In genomic region chr9:131290039-131290766, GRCh38 we compare ENCODE assay signal across 9 cellular contexts. TPM values are rescaled to one million over a fixed set of nuclear protein-coding genes. Genes with fewer than 3 reads are reported as not detected.
A peak's percentile ranks its signal among the peaks of the same experiment; 100 is the strongest.
DNase-seq lines count a peak whose midpoint lies in the region; ATAC-seq and TF ChIP-seq lines count a peak whose summit lies in the region.
"Had no signal": no experiment of that assay in that cellular context is flagged by ENCODE, and none has a peak within 500 bp of the region (broad histone marks: within the 10 kb centered on the region; RNA-seq: fewer than 3 reads in every experiment).

No MANE protein-coding gene starts in this region.

- H3K9me3 ChIP-seq in left lung = no peaks in the 10 kb centered on the region

- no peak overlapping the region for H3K27ac ChIP-seq in left lung

- CTCF ChIA-PET in activated CD4-positive, alpha-beta T cell treated with anti-CD3 and anti-CD28 coated beads for 36 hours (lab: Charles Lee) = interaction anchor here (0.6 to 2.3 kb wide), 2 partner anchors 47 to 247 kb away, joined by 3 to 8 read pairs; no protein-coding TSS in a partner anchor

- peak; percentile 15 for DNase-seq in HS-5 (ENCODE audit: low read depth)
- DNase-seq in chondrocyte (ENCODE audit: low spot score) = no peak
- DNase-seq in left lung = no peak
- DNase-seq in stimulated activated naive B cell treated with anti-CD40 and anti-IgM and Interleukin-4, amounts not matched to agents 10 μg/mL and 1 μg/mL and 100 μg/mL, for 72 hours = no peak
- no peak for DNase-seq in COLO829 (ENCODE audit: low spot score)
- DNase-seq in 8988T = no peak
- DNase-seq in activated CD4-positive, alpha-beta T cell treated with anti-CD3 and anti-CD28 coated beads for 36 hours = no peak
- DNase-seq: natural killer cell had no signal

- peak overlapping the region; percentile 25 for H3K4me3 Mint-ChIP-seq in chondrocyte (ENCODE audit: unreplicated experiment)
- peak overlapping the region; percentile 71 to 84 for H3K4me3 Mint-ChIP-seq in stimulated activated naive B cell treated with anti-CD40 and anti-IgM and Interleukin-4, amounts not matched to agents 10 μg/mL and 1 μg/mL and 100 μg/mL, for 72 hours
- H3K4me3 Mint-ChIP-seq in activated CD4-positive, alpha-beta T cell treated with anti-CD3 and anti-CD28 coated beads for 36 hours = no peak overlapping the region

- POLR2A ChIA-PET in activated CD4-positive, alpha-beta T cell treated with anti-CD3 and anti-CD28 coated beads for 36 hours (lab: Charles Lee) = interaction anchor here (0.6 kb wide), 1 partner anchor 17 kb away, joined by 6 read pairs; no protein-coding TSS in a partner anchor

- no peaks in the 10 kb centered on the region for H3K4me1 ChIP-seq in left lung

- no peaks in the 10 kb centered on the region for H3K36me3 Mint-ChIP-seq in chondrocyte (ENCODE audit: low read depth)
- no peaks in the 10 kb centered on the region for H3K36me3 Mint-ChIP-seq in stimulated activated naive B cell treated with anti-CD40 and anti-IgM and Interleukin-4, amounts not matched to agents 10 μg/mL and 1 μg/mL and 100 μg/mL, for 72 hours
- no peaks in the 10 kb centered on the region for H3K36me3 Mint-ChIP-seq in activated CD4-positive, alpha-beta T cell treated with anti-CD3 and anti-CD28 coated beads for 36 hours (ENCODE audit: low read depth)
- H3K36me3 Mint-ChIP-seq: natural killer cell had no signal

- TF ChIP-seq CTCF in chondrocyte (IDR thresholded peaks at IDR 0.05) = no peak
- no peak for TF ChIP-seq CTCF in left lung (IDR thresholded peaks at IDR 0.05)

- intact Hi-C loops in left lung (cut with DNase I) = no loop called here
- intact Hi-C loops in activated CD4-positive, alpha-beta T cell treated with anti-CD3 and anti-CD28 coated beads for 36 hours (cut with DNase I, micrococcal nuclease) = no loop called here

- peaks cover 2% of the 10 kb centered on the region for H3K4me1 Mint-ChIP-seq in chondrocyte (ENCODE audit: low read depth)
- peaks cover 2 to 10% of the 10 kb centered on the region in 2 donors for H3K4me1 Mint-ChIP-seq in stimulated activated naive B cell treated with anti-CD40 and anti-IgM and Interleukin-4, amounts not matched to agents 10 μg/mL and 1 μg/mL and 100 μg/mL, for 72 hours
- no peaks in the 10 kb centered on the region for H3K4me1 Mint-ChIP-seq in activated CD4-positive, alpha-beta T cell treated with anti-CD3 and anti-CD28 coated beads for 36 hours
- H3K4me1 Mint-ChIP-seq: natural killer cell had no signal

- H3K27me3 Mint-ChIP-seq in chondrocyte (ENCODE audit: low read depth) = peaks cover 1% of the 10 kb centered on the region
- H3K27me3 Mint-ChIP-seq in stimulated activated naive B cell treated with anti-CD40 and anti-IgM and Interleukin-4, amounts not matched to agents 10 μg/mL and 1 μg/mL and 100 μg/mL, for 72 hours = no peaks in the 10 kb centered on the region
- H3K27me3 Mint-ChIP-seq in activated CD4-positive, alpha-beta T cell treated with anti-CD3 and anti-CD28 coated beads for 36 hours = no peaks in the 10 kb centered on the region

- no peak overlapping the region for H3K27ac Mint-ChIP-seq in chondrocyte (ENCODE audit: unreplicated experiment)
- no peak overlapping the region for H3K27ac Mint-ChIP-seq in stimulated activated naive B cell treated with anti-CD40 and anti-IgM and Interleukin-4, amounts not matched to agents 10 μg/mL and 1 μg/mL and 100 μg/mL, for 72 hours
- H3K27ac Mint-ChIP-seq in activated CD4-positive, alpha-beta T cell treated with anti-CD3 and anti-CD28 coated beads for 36 hours = no peak overlapping the region
- H3K27ac Mint-ChIP-seq: natural killer cell had no signal

- ATAC-seq in left lung (peak; percentile 8), GM18858 (IDR thresholded peaks at IDR 0.05; ENCODE audit: unreplicated experiment) (no peak)
- ATAC-seq in stimulated activated naive B cell treated with anti-CD40 and anti-IgM and Interleukin-4, amounts not matched to agents 10 μg/mL and 1 μg/mL and 100 μg/mL, for 72 hours (replicated peaks) = peak; percentile 13 to 24
- no peak for ATAC-seq in activated CD4-positive, alpha-beta T cell treated with anti-CD3 and anti-CD28 coated beads for 36 hours

- H3K4me3 ChIP-seq in left lung = peak overlapping the region; percentile 19 to 31

- H3K9me3 Mint-ChIP-seq in chondrocyte (ENCODE audit: low read depth) = no peaks in the 10 kb centered on the region
- H3K9me3 Mint-ChIP-seq in stimulated activated naive B cell treated with anti-CD40 and anti-IgM and Interleukin-4, amounts not matched to agents 10 μg/mL and 1 μg/mL and 100 μg/mL, for 72 hours = no peaks in the 10 kb centered on the region
- H3K9me3 Mint-ChIP-seq in activated CD4-positive, alpha-beta T cell treated with anti-CD3 and anti-CD28 coated beads for 36 hours (ENCODE audit: low read depth) = no peaks in the 10 kb centered on the region
- H3K9me3 Mint-ChIP-seq: natural killer cell had no signal

- no peaks in the 10 kb centered on the region for H3K36me3 ChIP-seq in left lung

- no peaks in the 10 kb centered on the region for H3K27me3 ChIP-seq in left lung

RNA-seq across cellular contexts. Expression of gene PLPP7, which starts 0.7 kb away (rescaled TPM):
- total RNA-seq in chondrocyte (1.1 to 2.3 TPM (median 1.5 TPM) in 3 replicates), left lung (1 to 10 TPM; 1.6 to 2.3 TPM)
- under 1 TPM; 0.14 to 0.30 TPM for total RNA-seq in activated CD4-positive, alpha-beta T cell treated with anti-CD3 and anti-CD28 coated beads for 36 hours

RNA-seq across cellular contexts. Expression of gene FAM78A, which starts 13.9 kb away (rescaled TPM):
- total RNA-seq in chondrocyte = 1.4 to 1.6 TPM (median 1.5 TPM) in 3 replicates
- total RNA-seq in left lung = 10 to 100 TPM in 1 of 2 donors, 1 to 10 TPM in 1; 7.8 to 18.1 TPM
- total RNA-seq in activated CD4-positive, alpha-beta T cell treated with anti-CD3 and anti-CD28 coated beads for 36 hours = 10 to 100 TPM; 36.6 to 52.3 TPM

Comparison
In these comparisons a context has a peak if more than half of its experiments do, and no peak if none do; other contexts are left out.
1. ATAC-seq: peak in left lung (single experiment) and stimulated activated naive B cell treated with anti-CD40 and anti-IgM and Interleukin-4, amounts not matched to agents 10 μg/mL and 1 μg/mL and 100 μg/mL, for 72 hours (2 of 2); none in activated CD4-positive, alpha-beta T cell treated with anti-CD3 and anti-CD28 coated beads for 36 hours (single experiment) and GM18858 (single experiment).